8 cellular contexts compared by ENCODE assay signal in the genomic region with DNA sequence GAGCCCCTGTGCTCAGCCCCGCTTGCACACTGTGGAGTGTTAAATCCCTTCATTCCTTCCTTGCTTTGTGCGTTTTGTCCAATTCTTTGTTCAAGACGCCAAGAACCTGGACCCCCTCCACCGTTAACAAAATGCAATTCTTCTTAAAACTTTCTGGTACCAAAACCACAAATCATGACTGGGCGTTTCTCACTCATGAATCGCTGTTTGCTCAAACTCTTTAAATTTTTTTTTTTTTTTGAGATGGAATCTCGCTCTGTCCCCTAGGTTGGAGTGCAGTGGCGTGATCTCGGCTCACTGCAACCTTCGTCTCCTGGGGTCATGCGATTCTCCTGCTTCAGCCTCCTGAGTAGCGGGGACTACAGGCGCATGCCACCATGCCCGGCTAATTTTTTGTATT. TPM values are rescaled to one million over a fixed set of nuclear protein-coding genes. Genes with fewer than 3 reads are reported as not detected.
DNase-seq lines count a peak whose midpoint lies in the region; ATAC-seq and TF ChIP-seq lines count a peak whose summit lies in the region.

No MANE protein-coding gene starts in this region.

- peaks cover 22 to 39% (median 35%) of the 10 kb centered on the region in 5 experiments for H3K9me3 Mint-ChIP-seq in brain

- H3K4me3 Mint-ChIP-seq in brain: peak overlapping the region; percentile 96 to 99 (median 97)

- H3K27ac ChIP-seq in heart left ventricle (peak overlapping the region in 7 of 12 donors; percentile 72 to 91 (median 87)), mesendoderm (ENCODE audit: low read depth, low read length) (no peak overlapping the region), upper lobe of right lung (peak overlapping the region; percentile 87)

- no peak overlapping the region for H2AK5ac ChIP-seq in mesendoderm (ENCODE audit: low read length)

- no peak for DNase-seq in heart left ventricle
- DNase-seq in left ventricle myocardium superior: no peak
- no peak for DNase-seq in mesendoderm
- no peak for DNase-seq in upper lobe of right lung
- DNase-seq in NCI-H2227 treated with DMSO at 0.1 percent for 48 hours (lab: John Stamatoyannopoulos, UW): no peak
- no peak for DNase-seq in stimulated activated CD4-positive, alpha-beta T cell treated with anti-CD3 and anti-CD28 coated beads, Interleukin-4, amount 100 ng/mL, for 1 hour
- DNase-seq in activated CD8-positive, alpha-beta memory T cell treated with anti-CD3 and anti-CD28 coated beads, Interleukin-2, amount 50 U/mL, for 48 hours: no peak

- no peak overlapping the region for H4K5ac ChIP-seq in mesendoderm (ENCODE audit: low read length)

- H3K9me3 ChIP-seq in heart left ventricle: peaks cover 0 to 7% (median 0%) of the 10 kb centered on the region in 12 donors
- no peaks in the 10 kb centered on the region for H3K9me3 ChIP-seq in upper lobe of right lung

- H2BK15ac ChIP-seq in mesendoderm (replicated peaks; ENCODE audit: low read depth): no peak overlapping the region

- no peak overlapping the region for H3K23ac ChIP-seq in mesendoderm (ENCODE audit: low read length)

- TF ChIP-seq POLR2A in heart left ventricle (IDR thresholded peaks at IDR 0.05): no peak

- peak overlapping the region; percentile 1 for H3K4me2 ChIP-seq in mesendoderm (ENCODE audit: low read length)

- peak overlapping the region; percentile 88 to 98 (median 91) for H3K27ac Mint-ChIP-seq in brain

- H3K79me2 ChIP-seq in mesendoderm (ENCODE audit: control insufficient read depth, insufficient read depth, low read length): no peaks in the 10 kb centered on the region

- peaks cover 42% of the 10 kb centered on the region for H3K4me1 Mint-ChIP-seq in brain

- H3K4me3 ChIP-seq in heart left ventricle: peak overlapping the region; percentile 60 to 98 (median 86)
- H3K4me3 ChIP-seq in mesendoderm (ENCODE audit: low read length): peak overlapping the region; percentile 91
- peak overlapping the region; percentile 75 for H3K4me3 ChIP-seq in upper lobe of right lung

- no peak overlapping the region for H2BK120ac ChIP-seq in mesendoderm (ENCODE audit: low read depth, low read length)

- H3K9ac ChIP-seq in mesendoderm (ENCODE audit: low read length): peak overlapping the region; percentile 86

- peak overlapping the region; percentile 77 for H3K18ac ChIP-seq in mesendoderm (ENCODE audit: low read length)

- WGBS in heart left ventricle, 4 donors: 29 to 42% (median 40%) methylated on average over 14 of the region's 14 CpGs
- WGBS in mesendoderm (ENCODE audit: extremely low coverage, insufficient coverage, low lambda C conversion rate): no CpG with 5 or more reads among the region's 14 CpGs

- H4K8ac ChIP-seq in mesendoderm (ENCODE audit: low read depth, low read length): no peak overlapping the region

- intact Hi-C loops in heart left ventricle (cut with DNase I) (loop anchor here in 3 of 10 donors (5.0 to 10.0 kb wide), 4 partner anchors 55 to 345 kb away; partner anchors contain the start of genes ZNF491 (in 1 of the 3) and ZNF69 (in 1 of the 3)), left ventricle myocardium superior (cut with micrococcal nuclease) (no loop called here), upper lobe of right lung (cut with DNase I) (no loop called here)

- H3K4me1 ChIP-seq in heart left ventricle (peaks cover 3 to 25% (median 19%) of the 10 kb centered on the region in 12 donors), mesendoderm (ENCODE audit: control insufficient read depth, low read depth, low read length) (peaks cover 6% of the 10 kb centered on the region), upper lobe of right lung (peaks cover 20% of the 10 kb centered on the region)

- no peak overlapping the region for H2BK5ac ChIP-seq in mesendoderm (ENCODE audit: low read length)

- H3K4ac ChIP-seq in mesendoderm (ENCODE audit: low read depth, low read length): peak overlapping the region; percentile 43

- peaks cover 0 to 40% (median 31%) of the 10 kb centered on the region in 9 donors for H3K36me3 ChIP-seq in heart left ventricle
- H3K36me3 ChIP-seq in mesendoderm (ENCODE audit: control insufficient read depth, insufficient read depth, low read length): peaks cover 4% of the 10 kb centered on the region
- peaks cover 16% of the 10 kb centered on the region for H3K36me3 ChIP-seq in upper lobe of right lung

- peaks cover 6% of the 10 kb centered on the region for H3K27me3 Mint-ChIP-seq in brain

- H3K79me1 ChIP-seq in mesendoderm (ENCODE audit: low read length): peaks cover 6% of the 10 kb centered on the region

- H3K56ac ChIP-seq in mesendoderm (ENCODE audit: low read length): peak overlapping the region; percentile 93

- H3K27me3 ChIP-seq in heart left ventricle (no peaks in the 10 kb centered on the region), mesendoderm (ENCODE audit: insufficient read depth, low read length, poor library complexity) (no peaks in the 10 kb centered on the region), upper lobe of right lung (no peaks in the 10 kb centered on the region)

- TF ChIP-seq CTCF in heart left ventricle (IDR thresholded peaks at IDR 0.05) (no peak), brain (conservative IDR thresholded peaks at IDR 0.05) (no peak), upper lobe of right lung (IDR thresholded peaks at IDR 0.05) (no peak)

- H3K36me3 Mint-ChIP-seq in brain: peaks cover 77% of the 10 kb centered on the region

- ATAC-seq in heart left ventricle (no peak), left ventricle myocardium superior (no peak), upper lobe of right lung (no peak)

RNA-seq across cellular contexts. Expression of gene ZNF20, which starts 0.8 kb away (rescaled TPM):
- total RNA-seq in heart left ventricle (1 to 10 TPM in 5 of 9 donors, under 1 TPM in 1, not detected in 3; 0.63 to 2.7 (median 1.4) TPM), left ventricle myocardium superior (1.8 TPM), upper lobe of right lung (3.3 TPM)
- polyA plus RNA-seq in heart left ventricle (1 to 10 TPM; 1.2 to 1.6 TPM), brain (ENCODE audit: insufficient read depth, low read depth, low replicate concordance) (0.68 TPM)
- polyA plus RNA-seq in mesendoderm (2013, experiment 1 of 2): 3.5 TPM
- polyA plus RNA-seq in mesendoderm (2013, experiment 2 of 2): 3.2 TPM

RNA-seq across cellular contexts. Expression of gene ZNF625, which starts 17.2 kb away (rescaled TPM):
- total RNA-seq in heart left ventricle: 1 to 10 TPM; 3.1 to 7.2 (median 4.5) TPM
- polyA plus RNA-seq in heart left ventricle: 1 to 10 TPM in 1 of 2 donors, under 1 TPM in 1; 1.00 to 1.7 TPM
- total RNA-seq in left ventricle myocardium superior: 2.9 TPM
- 1.4 TPM for polyA plus RNA-seq in brain (ENCODE audit: insufficient read depth, low read depth, low replicate concordance)
- polyA plus RNA-seq in mesendoderm (2013, experiment 1 of 2): 8.5 TPM
- 7.3 TPM for polyA plus RNA-seq in mesendoderm (2013, experiment 2 of 2)
- total RNA-seq in upper lobe of right lung: 8.5 TPM

RNA-seq across cellular contexts. Expression of gene ZNF136, which starts 23.6 kb away (rescaled TPM):
- total RNA-seq in heart left ventricle (1 to 10 TPM; 2.7 to 7.5 (median 4.8) TPM), left ventricle myocardium superior (5.0 TPM), upper lobe of right lung (14.4 TPM)
- polyA plus RNA-seq in heart left ventricle (1 to 10 TPM; 2.9 to 3.1 TPM), brain (ENCODE audit: insufficient read depth, low read depth, low replicate concordance) (2.9 TPM)
- polyA plus RNA-seq in mesendoderm (2013, experiment 1 of 2): 4.1 TPM
- 4.1 TPM for polyA plus RNA-seq in mesendoderm (2013, experiment 2 of 2)
